ENCODE assay signal across 15 cellular contexts in the genomic region with DNA sequence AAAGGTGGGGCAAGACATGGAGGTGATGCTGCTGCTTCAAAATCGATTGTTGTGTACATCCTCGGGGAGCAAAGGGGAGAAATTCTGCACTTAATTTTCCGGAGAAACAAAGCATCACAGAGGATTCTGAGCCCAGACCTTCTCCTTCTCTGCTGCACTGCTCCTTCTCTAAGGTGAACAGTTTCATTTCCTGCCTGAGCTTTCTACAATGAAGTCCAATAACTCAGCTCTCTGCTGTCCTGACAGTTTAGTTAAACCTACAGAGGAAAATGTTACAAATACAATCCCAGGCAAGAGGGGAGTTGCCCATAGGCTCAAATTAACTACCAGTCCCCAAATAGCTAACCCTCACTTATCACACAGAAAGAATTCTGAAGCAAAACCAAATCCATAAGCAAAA.
DNase-seq lines count a peak whose midpoint lies in the region; ATAC-seq, FAIRE-seq and TF ChIP-seq lines count a peak whose summit lies in the region.
"Had no signal": no experiment of that assay in that cellular context is flagged by ENCODE, and none has a peak within 500 bp of the region (broad histone marks: within the 10 kb centered on the region; RNA-seq: fewer than 3 reads in every experiment).

No MANE protein-coding gene starts in this region.

- intact Hi-C loops in endothelial cell of umbilical vein (cut with micrococcal nuclease), result no loop called here
- intact Hi-C loops in colonic mucosa (cut with DNase I), result no loop called here

- H3K27ac Mint-ChIP-seq in stimulated activated naive CD8-positive, alpha-beta T cell treated with anti-CD3 and anti-CD28 coated beads, Interleukin-15, Interleukin-2, amounts not matched to agents 100 ng/mL and 50 ng/mL, for 24 hours, result peak overlapping the region; percentile 30

- CTCF ChIA-PET in endothelial cell of umbilical vein (lab: Charles Lee), result interaction anchor here (0.8 to 2.4 kb wide), 3 partner anchors 10 to 216 kb away, joined by 3 to 9 read pairs (median 3); no protein-coding TSS in a partner anchor

- H3K4me1 ChIP-seq in endothelial cell of umbilical vein (ENCODE audit: control insufficient read depth, extremely low read depth, insufficient read depth, low read length) (peaks cover 37% of the 10 kb centered on the region), colonic mucosa (no peaks in the 10 kb centered on the region)

- dilution Hi-C loops in endothelial cell of umbilical vein (cut with MboI; ENCODE audit: extremely low pct_ligation_motif_present, low sequenced_read_pairs), result no loop called here

- no peak overlapping the region for H2AFZ ChIP-seq in endothelial cell of umbilical vein (ENCODE audit: low read depth, low read length)
- H2AFZ ChIP-seq: parathyroid adenoma had no signal

- ATAC-seq in stimulated activated naive CD8-positive, alpha-beta T cell treated with anti-CD3 and anti-CD28 coated beads, Interleukin-15, Interleukin-2, amounts not matched to agents 100 U/mL and 50 U/mL, for 24 hours, result no peak
- peak; percentile 55 for ATAC-seq in HG03175 (IDR thresholded peaks at IDR 0.05; ENCODE audit: unreplicated experiment)
- ATAC-seq in HG03135 (IDR thresholded peaks at IDR 0.05; ENCODE audit: unreplicated experiment), result no peak

- peaks cover 9% of the 10 kb centered on the region for H3K27me3 Mint-ChIP-seq in stimulated activated naive CD8-positive, alpha-beta T cell treated with anti-CD3 and anti-CD28 coated beads, Interleukin-15, Interleukin-2, amounts not matched to agents 100 ng/mL and 50 ng/mL, for 24 hours

- H3K27me3 ChIP-seq in endothelial cell of umbilical vein (ENCODE audit: control insufficient read depth in 2 of 2, insufficient read depth in 2 of 2, low read length in 2 of 2) (no peaks in the 10 kb centered on the region), colonic mucosa (no peaks in the 10 kb centered on the region)
- H3K27me3 ChIP-seq: SJSA1 had no signal

- no peaks in the 10 kb centered on the region for H3K9me1 ChIP-seq in endothelial cell of umbilical vein (replicated peaks; ENCODE audit: control insufficient read depth, extremely low read depth, insufficient read depth, low read length)

- POLR2A ChIA-PET in endothelial cell of umbilical vein (lab: Charles Lee), result no interaction called here

- H3K9me3 Mint-ChIP-seq in stimulated activated naive CD8-positive, alpha-beta T cell treated with anti-CD3 and anti-CD28 coated beads, Interleukin-15, Interleukin-2, amounts not matched to agents 100 ng/mL and 50 ng/mL, for 24 hours, result no peaks in the 10 kb centered on the region

- H3K36me3 ChIP-seq in endothelial cell of umbilical vein (ENCODE audit: control insufficient read depth in 2 of 2, extremely low read depth in 1 of 2, insufficient read depth in 2 of 2, low read length in 2 of 2) (no peaks in the 10 kb centered on the region), colonic mucosa (no peaks in the 10 kb centered on the region)
- H3K36me3 ChIP-seq: SJSA1 had no signal

- DNase-seq in stimulated activated naive CD8-positive, alpha-beta T cell treated with anti-CD3 and anti-CD28 coated beads, Interleukin-15, Interleukin-2, amounts not matched to agents 100 U/mL and 50 U/mL, for 24 hours, result no peak
- DNase-seq in endothelial cell of umbilical vein (ENCODE audit: low read depth, low spot score) (peak; percentile 23), colonic mucosa (no peak), DMS153 (lab: John Stamatoyannopoulos, UW) (no peak), NOMO-1 treated with DMSO at 0.1 percent for 48 hours (lab: John Stamatoyannopoulos, UW; ENCODE audit: unreplicated experiment) (no peak)
- DNase-seq: Karpas-422, NCI-H2081 treated with DMSO at 0.1 percent for 48 hours had no signal

- no peak for FAIRE-seq in endothelial cell of umbilical vein (lab: Jason Lieb, UNC)
- FAIRE-seq: TTC549, urothelium cell line had no signal

- no peaks in the 10 kb centered on the region for H3K36me3 Mint-ChIP-seq in stimulated activated naive CD8-positive, alpha-beta T cell treated with anti-CD3 and anti-CD28 coated beads, Interleukin-15, Interleukin-2, amounts not matched to agents 100 ng/mL and 50 ng/mL, for 24 hours (ENCODE audit: low read depth)

- H3K4me2 ChIP-seq in endothelial cell of umbilical vein (ENCODE audit: insufficient read depth, low read length), result no peak overlapping the region

- TF ChIP-seq POLR2A in endothelial cell of umbilical vein (IDR thresholded peaks at IDR 0.05; ENCODE audit: low read depth, low read length), result no peak

- no peak overlapping the region for H3K9ac ChIP-seq in endothelial cell of umbilical vein (replicated peaks; ENCODE audit: extremely low read depth, insufficient read depth, low read length)
- H3K9ac ChIP-seq in colonic mucosa (ENCODE audit: low read depth in 2 of 2, low read length in 2 of 2), result no peak overlapping the region
- H3K9ac ChIP-seq: parathyroid adenoma had no signal

- no peak overlapping the region for H3K4me3 Mint-ChIP-seq in stimulated activated naive CD8-positive, alpha-beta T cell treated with anti-CD3 and anti-CD28 coated beads, Interleukin-15, Interleukin-2, amounts not matched to agents 100 ng/mL and 50 ng/mL, for 24 hours

- no peaks in the 10 kb centered on the region for H4K20me1 ChIP-seq in endothelial cell of umbilical vein (replicated peaks; ENCODE audit: control insufficient read depth, extremely low read depth, insufficient read depth, low read length)

- H3K27ac ChIP-seq in endothelial cell of umbilical vein (ENCODE audit: insufficient read depth, low read depth, low read length) (no peak overlapping the region), colonic mucosa (no peak overlapping the region)
- H3K27ac ChIP-seq: parathyroid adenoma, SJSA1 had no signal

- H3K4me3 ChIP-seq in endothelial cell of umbilical vein (replicated peaks in 1 of 3; ENCODE audit: insufficient read depth in 1 of 3, low read depth in 1 of 3, low read length in 3 of 3), result no peak overlapping the region
- H3K4me3 ChIP-seq in colonic mucosa, result no peak overlapping the region
- H3K4me3 ChIP-seq: lung, SJSA1 had no signal

- peaks cover 4% of the 10 kb centered on the region for H3K79me2 ChIP-seq in endothelial cell of umbilical vein (ENCODE audit: control insufficient read depth, insufficient read depth, low read length)
- H3K79me2 ChIP-seq: parathyroid adenoma had no signal

- H3K9me3 ChIP-seq in endothelial cell of umbilical vein (replicated peaks; ENCODE audit: control insufficient read depth, insufficient read depth, low read length) (no peaks in the 10 kb centered on the region), colonic mucosa (no peaks in the 10 kb centered on the region)
- H3K9me3 ChIP-seq: SJSA1 had no signal

- TF ChIP-seq CTCF in endothelial cell of umbilical vein (IDR thresholded peaks at IDR 0.05; ENCODE audit: extremely low read depth in 1 of 2, insufficient read depth in 1 of 2, low read depth in 1 of 2, low read length in 2 of 2), result no peak
- TF ChIP-seq CTCF in colonic mucosa (IDR thresholded peaks at IDR 0.05), result no peak

- H3K4me1 Mint-ChIP-seq in stimulated activated naive CD8-positive, alpha-beta T cell treated with anti-CD3 and anti-CD28 coated beads, Interleukin-15, Interleukin-2, amounts not matched to agents 100 ng/mL and 50 ng/mL, for 24 hours (ENCODE audit: low read depth), result peaks cover 16% of the 10 kb centered on the region

- no TSS peak for BruUV-seq in endothelial cell of umbilical vein (replicated peaks; lab: Mats Ljungman, UMichigan)

TF ChIP-seq in endothelial cell of umbilical vein, 7 proteins besides CTCF, POLR2A, EP300 and RAD21:
- no peak for TF ChIP-seq MAX (IDR thresholded peaks at IDR 0.05; ENCODE audit: insufficient read depth, insufficient read length)
- no peak for TF ChIP-seq GATA2 (IDR thresholded peaks at IDR 0.05; ENCODE audit: insufficient read depth, insufficient read length, low read depth, low read length)
- no peak for TF ChIP-seq JUN (IDR thresholded peaks at IDR 0.05; ENCODE audit: borderline replicate concordance, insufficient read depth, insufficient read length, low read depth)
- TF ChIP-seq EZH2 (IDR thresholded peaks at IDR 0.05; ENCODE audit: borderline replicate concordance, low read depth, low read length, severe bottlenecking), result no peak
- TF ChIP-seq MYC (IDR thresholded peaks at IDR 0.05; ENCODE audit: low read depth, low read length), result no peak
- TF ChIP-seq FOS (IDR thresholded peaks at IDR 0.05; ENCODE audit: borderline replicate concordance, insufficient read depth, low read length), result no peak
- TF ChIP-seq POLR2AphosphoS5 (IDR thresholded peaks at IDR 0.05; ENCODE audit: insufficient read depth, low read depth, low read length), result no peak
TF ChIP-seq in endothelial cell of umbilical vein: peak in this region for 0.
